ENCODE assay signal across 1 cellular context in genomic region chr5:81301221-81302015, GRCh38.
A peak's percentile ranks its signal among the peaks of the same experiment; 100 is the strongest.
TF ChIP-seq lines count a peak whose summit lies in the region.

TSS of gene ZCCHC9 (plus strand) at chr5:81301587. CDS start at chr5:81304758, 3,171 bp downstream.

TF ChIP-seq in HepG2, 621 proteins besides CTCF, POLR2A, EP300 and RAD21 (continued from another document and continues in another):
- TF ChIP-seq BRF2 (CRISPR knock-in tag; IDR thresholded peaks at IDR 0.05): peak; percentile 71; the same call in 1 of the 2 replicates
- peak; percentile 97 for TF ChIP-seq ATF1 (CRISPR knock-in tag; IDR thresholded peaks at IDR 0.05)
- 0 out of 2 replicates have a peak, but pooled peaks have one; percentile 21 for TF ChIP-seq ZNF572 (CRISPR knock-in tag; IDR thresholded peaks at IDR 0.05)
- TF ChIP-seq TAF1 (CRISPR knock-in tag; IDR thresholded peaks at IDR 0.05): peak; percentile 93
- TF ChIP-seq CEBPZ (IDR thresholded peaks at IDR 0.05; ENCODE audit: low read length): no peak
- no peak for TF ChIP-seq ZFYVE20 (CRISPR knock-in tag; IDR thresholded peaks at IDR 0.05; ENCODE audit: borderline replicate concordance, low read depth)
- peak; percentile 74 for TF ChIP-seq ZNF407 (CRISPR knock-in tag; IDR thresholded peaks at IDR 0.05; ENCODE audit: not compliant biosample characterization)
- TF ChIP-seq ZNF652 (CRISPR knock-in tag; IDR thresholded peaks at IDR 0.05; ENCODE audit: borderline replicate concordance, low read depth): peak; percentile 28; the same call in 1 of the 2 replicates
- TF ChIP-seq ZBTB37 (CRISPR knock-in tag; IDR thresholded peaks at IDR 0.05): no peak
- TF ChIP-seq ZNF121 (CRISPR knock-in tag; IDR thresholded peaks at IDR 0.05): peak; percentile 66
- TF ChIP-seq FOXC1 (CRISPR knock-in tag; IDR thresholded peaks at IDR 0.05; ENCODE audit: borderline replicate concordance): peak; percentile 88; the same call in 1 of the 2 replicates
- TF ChIP-seq ZFP37 (CRISPR knock-in tag; IDR thresholded peaks at IDR 0.05; ENCODE audit: borderline replicate concordance): no peak
- peak; percentile 82; the same call in 1 of the 2 replicates for TF ChIP-seq ZFP82 (CRISPR knock-in tag; IDR thresholded peaks at IDR 0.05; ENCODE audit: borderline replicate concordance)
- TF ChIP-seq SAFB2 (CRISPR knock-in tag; IDR thresholded peaks at IDR 0.05; ENCODE audit: borderline replicate concordance, low read depth): peak; percentile 44; the same call in 1 of the 2 replicates
- TF ChIP-seq PATZ1 (CRISPR knock-in tag; IDR thresholded peaks at IDR 0.05): peak; percentile 40
- TF ChIP-seq ARID5B (CRISPR knock-in tag; IDR thresholded peaks at IDR 0.05): peak; percentile 75
- peak; percentile 98 for TF ChIP-seq HOXA3 (CRISPR knock-in tag; IDR thresholded peaks at IDR 0.05)
- TF ChIP-seq TRIM22 (IDR thresholded peaks at IDR 0.05): no peak
- peak; percentile 55; the same call in 1 of the 2 replicates for TF ChIP-seq ZNF609 (CRISPR knock-in tag; IDR thresholded peaks at IDR 0.05; ENCODE audit: borderline replicate concordance)
- peak; percentile 97 for TF ChIP-seq PHF20 (CRISPR knock-in tag; IDR thresholded peaks at IDR 0.05)
